ENCODE assay signal across 8 cellular contexts in the genomic region with DNA sequence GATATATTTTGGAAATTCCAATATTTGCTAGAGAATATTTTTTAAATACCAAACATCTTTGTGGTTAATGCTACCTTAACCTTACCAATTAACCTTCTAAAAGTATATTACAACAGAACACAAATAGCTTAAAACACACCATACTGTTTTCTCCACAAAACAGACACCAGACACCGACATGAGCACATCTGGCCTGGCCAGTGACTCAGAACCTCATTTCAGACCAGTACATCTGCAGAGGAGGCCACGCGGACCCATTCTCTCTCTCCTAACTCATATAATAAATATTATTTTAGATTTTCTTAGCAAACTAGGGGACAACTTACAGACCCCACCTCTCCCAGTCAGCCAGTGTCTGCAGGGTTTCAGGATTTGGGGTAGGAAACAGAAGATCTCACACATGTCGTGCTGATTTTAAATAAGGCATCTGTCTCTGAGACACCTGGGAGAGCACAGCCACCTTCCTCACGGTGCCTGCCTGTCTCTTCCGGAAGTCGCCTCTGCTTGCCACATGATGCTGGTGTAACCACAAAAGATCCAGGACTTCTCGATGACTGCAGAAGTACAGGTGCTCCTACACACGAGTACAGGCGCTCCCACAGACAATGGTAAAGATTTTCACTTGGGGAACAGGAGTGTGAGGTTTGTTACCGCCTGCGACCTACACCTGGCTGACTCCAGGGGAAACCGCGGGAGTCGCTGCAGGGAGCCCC. TPM values are rescaled to one million over a fixed set of nuclear protein-coding genes. Genes with fewer than 3 reads are reported as not detected.
DNase-seq lines count a peak whose midpoint lies in the region; ATAC-seq lines count a peak whose summit lies in the region.

No MANE protein-coding gene starts in this region.

- peak overlapping the region; percentile 85 for H3K27ac Mint-ChIP-seq in activated T-cell treated with anti-CD3 and anti-CD28 coated beads, Interleukin-2, amount 50 U/mL, for 24 hours

- intact Hi-C loops in posterior cingulate gyrus (cut with DNase I) (no loop called here), cardiac septum (cut with DNase I) (no loop called here)

- no peaks in the 10 kb centered on the region for H3K9me3 Mint-ChIP-seq in activated T-cell treated with anti-CD3 and anti-CD28 coated beads, Interleukin-2, amount 50 U/mL, for 24 hours

- H3K36me3 Mint-ChIP-seq in activated T-cell treated with anti-CD3 and anti-CD28 coated beads, Interleukin-2, amount 50 U/mL, for 24 hours (ENCODE audit: low read depth), result peaks cover 73% of the 10 kb centered on the region

- H3K27me3 Mint-ChIP-seq in activated T-cell treated with anti-CD3 and anti-CD28 coated beads, Interleukin-2, amount 50 U/mL, for 24 hours, result no peaks in the 10 kb centered on the region

- DNase-seq in activated T-cell treated with anti-CD3 and anti-CD28 coated beads, Interleukin-2, amount 50 U/mL, for 24 hours, result peak; percentile 49
- peak; percentile 49 for DNase-seq in stimulated activated CD4-positive, alpha-beta T cell treated with anti-CD3 and anti-CD28 coated beads, Interleukin-1b, Interleukin-23, amount 100 ng/mL, for 48 hours
- DNase-seq in posterior cingulate gyrus (no peak), DMS53 treated with DMSO at 0.1 percent for 48 hours (lab: John Stamatoyannopoulos, UW; ENCODE audit: unreplicated experiment) (no peak), cardiac septum (ENCODE audit: low spot score) (no peak), occipital lobe (lab: John Stamatoyannopoulos, UW) (no peak)

- H3K4me3 Mint-ChIP-seq in activated T-cell treated with anti-CD3 and anti-CD28 coated beads, Interleukin-2, amount 50 U/mL, for 24 hours, result peak overlapping the region; percentile 13

- ATAC-seq in GM18907 (IDR thresholded peaks at IDR 0.05; ENCODE audit: unreplicated experiment) (peak; percentile 47), HG03139 (IDR thresholded peaks at IDR 0.05; ENCODE audit: unreplicated experiment) (peak; percentile 44)

- peaks cover 55% of the 10 kb centered on the region for H3K4me1 Mint-ChIP-seq in activated T-cell treated with anti-CD3 and anti-CD28 coated beads, Interleukin-2, amount 50 U/mL, for 24 hours (ENCODE audit: low read depth)

RNA-seq across cellular contexts. Expression of a gene that starts 9.7 kb away (rescaled TPM):
- total RNA-seq in cardiac septum (31.4 TPM), occipital lobe (46.2 TPM)

RNA-seq across cellular contexts. Expression of a gene that starts 57.4 kb away (rescaled TPM):
- total RNA-seq in cardiac septum (50.1 TPM), occipital lobe (59.3 TPM)

Comparison
In these comparisons a context has a peak if more than half of its experiments do, and no peak if none do; other contexts are left out.
1. DNase-seq: peak in activated T-cell treated with anti-CD3 and anti-CD28 coated beads, Interleukin-2, amount 50 U/mL, for 24 hours (single experiment) and stimulated activated CD4-positive, alpha-beta T cell treated with anti-CD3 and anti-CD28 coated beads, Interleukin-1b, Interleukin-23, amount 100 ng/mL, for 48 hours (single experiment); none in posterior cingulate gyrus (0 of 10), DMS53 treated with DMSO at 0.1 percent for 48 hours (single experiment), cardiac septum (single experiment) and occipital lobe (single experiment).